In genomic region chr2:58484201-58484600, GRCh38 we compare ENCODE assay signal across 20 cellular contexts.
DNase-seq lines count a peak whose midpoint lies in the region; TF ChIP-seq lines count a peak whose summit lies in the region.
"Had no signal": no experiment of that assay in that cellular context is flagged by ENCODE, and none has a peak within 500 bp of the region (broad histone marks: within the 10 kb centered on the region; RNA-seq: fewer than 3 reads in every experiment).

No MANE protein-coding gene starts in this region.

- intact Hi-C loops in activated naive CD4-positive, alpha-beta T cell treated with anti-CD3 and anti-CD28 coated beads for 36 hours (cut with micrococcal nuclease) = no loop called here

- H3K4me3 ChIP-seq in astrocyte of the spinal cord (ENCODE audit: low read depth, low read length) = no peak overlapping the region
- H3K4me3 ChIP-seq: adrenal gland, right lobe of liver, vagina had no signal

- peaks cover 6% of the 10 kb centered on the region for H3K9me3 Mint-ChIP-seq in activated naive CD4-positive, alpha-beta T cell treated with anti-CD3 and anti-CD28 coated beads for 36 hours

- H3K4me3 Mint-ChIP-seq in activated naive CD4-positive, alpha-beta T cell treated with anti-CD3 and anti-CD28 coated beads for 36 hours = no peak overlapping the region
- H3K4me3 Mint-ChIP-seq: activated CD8-positive, alpha-beta T cell treated with anti-CD3 and anti-CD28 coated beads, Interleukin-2, amount 10 ng/mL, durations not matched to agents 7 days and 5 days; B cell; T-cell had no signal

- H3K27me3 Mint-ChIP-seq in activated naive CD4-positive, alpha-beta T cell treated with anti-CD3 and anti-CD28 coated beads for 36 hours (ENCODE audit: low read depth) = peaks cover 9% of the 10 kb centered on the region
- H3K27me3 Mint-ChIP-seq: T-cell had no signal

- no peaks in the 10 kb centered on the region for H3K4me1 Mint-ChIP-seq in activated naive CD4-positive, alpha-beta T cell treated with anti-CD3 and anti-CD28 coated beads for 36 hours (ENCODE audit: low read depth)
- H3K4me1 Mint-ChIP-seq: B cell, T-cell had no signal

- in situ Hi-C loops in astrocyte of the spinal cord (cut with HindIII; ENCODE audit: low sequenced_read_pairs) = no loop called here

- DNase-seq in COLO829 (ENCODE audit: low spot score) = peak; percentile 60
- peak; percentile 61 for DNase-seq in HT1080 (ENCODE audit: low read depth)
- peak; percentile 84 for DNase-seq in astrocyte of the spinal cord (ENCODE audit: low read depth, low spot score)
- DNase-seq in non-pigmented ciliary epithelial cell (ENCODE audit: low read depth) = peak; percentile 47
- DNase-seq in activated naive CD4-positive, alpha-beta T cell treated with anti-CD3 and anti-CD28 coated beads for 36 hours = no peak
- no peak for DNase-seq in DMS153 (lab: John Stamatoyannopoulos, UW)
- DNase-seq in effector CD8-positive, alpha-beta T cell (lab: John Stamatoyannopoulos, UW) = no peak
- DNase-seq in retina = no peak
- DNase-seq: activated CD8-positive, alpha-beta T cell treated with anti-CD3 and anti-CD28 coated beads, Interleukin-2, amount 10 ng/mL, durations not matched to agents 7 days and 5 days; adrenal gland; left ventricle myocardium superior; MM.1S; NCI-H187; NCI-H446; right lobe of liver; stimulated activated CD4-positive, alpha-beta T cell treated with anti-CD3 and anti-CD28 coated beads, Interleukin-1b, Interleukin-23, amount 100 ng/mL, for 48 hours; T-cell; WERI-Rb-1 had no signal

- H3K27ac Mint-ChIP-seq in activated naive CD4-positive, alpha-beta T cell treated with anti-CD3 and anti-CD28 coated beads for 36 hours = no peak overlapping the region
- H3K27ac Mint-ChIP-seq: activated CD8-positive, alpha-beta T cell treated with anti-CD3 and anti-CD28 coated beads, Interleukin-2, amount 10 ng/mL, durations not matched to agents 7 days and 5 days; B cell; T-cell had no signal

- no peak for TF ChIP-seq CTCF in astrocyte of the spinal cord (IDR thresholded peaks at IDR 0.05; ENCODE audit: low read depth, low read length)

- H3K36me3 Mint-ChIP-seq in activated naive CD4-positive, alpha-beta T cell treated with anti-CD3 and anti-CD28 coated beads for 36 hours (ENCODE audit: low read depth) = no peaks in the 10 kb centered on the region
- H3K36me3 Mint-ChIP-seq: T-cell had no signal

- CTCF ChIA-PET in activated naive CD4-positive, alpha-beta T cell treated with anti-CD3 and anti-CD28 coated beads for 36 hours (lab: Charles Lee) = no interaction called here

Comparison
In these comparisons a context has a peak if more than half of its experiments do, and no peak if none do; other contexts are left out.
1. DNase-seq: peak in COLO829 (single experiment), HT1080 (single experiment), astrocyte of the spinal cord (single experiment) and non-pigmented ciliary epithelial cell (single experiment); none in activated naive CD4-positive, alpha-beta T cell treated with anti-CD3 and anti-CD28 coated beads for 36 hours (single experiment), DMS153 (single experiment), effector CD8-positive, alpha-beta T cell (single experiment) and retina (single experiment).